11 cellular contexts compared by ENCODE assay signal in genomic region chr10:485776-486572, GRCh38.
DNase-seq lines count a peak whose midpoint lies in the region; ATAC-seq and TF ChIP-seq lines count a peak whose summit lies in the region.
"Had no signal": no experiment of that assay in that cellular context is flagged by ENCODE, and none has a peak within 500 bp of the region (broad histone marks: within the 10 kb centered on the region; RNA-seq: fewer than 3 reads in every experiment).

No MANE protein-coding gene starts in this region.

- H3K36me3 Mint-ChIP-seq in natural killer cell: no peaks in the 10 kb centered on the region

- intact Hi-C loops in natural killer cell (cut with micrococcal nuclease): no loop called here

- peaks cover 10 to 65% (median 36%) of the 10 kb centered on the region in 10 experiments; a peak in 19 of 20 replicates for H3K4me1 ChIP-seq in BLaER1 treated with 17β-estradiol and CSF1 and Interleukin-3, amounts not matched to agents 10 nM and 100 nM
- H3K4me1 ChIP-seq in HEK293 (ENCODE audit: control insufficient read depth, insufficient read depth, low read length): no peaks in the 10 kb centered on the region

- H3K27me3 Mint-ChIP-seq in natural killer cell (ENCODE audit: low read depth in 2 of 2): peaks cover 0 to 9% of the 10 kb centered on the region in 2 donors

- peaks cover 13 to 19% of the 10 kb centered on the region in 2 donors for H3K4me1 Mint-ChIP-seq in natural killer cell

- CTCF ChIA-PET in HEK293 (lab: Yijun Ruan, JAX): no interaction called here

- H3K27ac Mint-ChIP-seq in natural killer cell: peak overlapping the region; percentile 87 to 92

- peaks cover 0 to 18% (median 0%) of the 10 kb centered on the region in 11 experiments; a peak in 4 of 22 replicates for H3K36me3 ChIP-seq in BLaER1 treated with 17β-estradiol and CSF1 and Interleukin-3, amounts not matched to agents 10 nM and 100 nM
- H3K36me3 ChIP-seq in HEK293 (ENCODE audit: control insufficient read depth in 2 of 2, insufficient read depth in 1 of 2, low read length in 2 of 2): no peaks in the 10 kb centered on the region

- POLR2A ChIA-PET in HEK293 (lab: Yijun Ruan, JAX): no interaction called here

- ATAC-seq in natural killer cell (no peak), HG03139 (IDR thresholded peaks at IDR 0.05; ENCODE audit: unreplicated experiment) (no peak)

- no peak for TF ChIP-seq CTCF in HEK293 (tag by site-specific recombination; IDR thresholded peaks at IDR 0.05)
- TF ChIP-seq CTCF in choroid plexus epithelial cell (conservative IDR thresholded peaks at IDR 0.05; ENCODE audit: low read depth, low read length): no peak
- no peak for TF ChIP-seq CTCF in natural killer cell (IDR thresholded peaks at IDR 0.05)

- in situ Hi-C loops in KBM-7 (cut with MboI; ENCODE audit: low pct_unique_long_range_greater_than_20kb, low sequenced_read_pairs): no loop called here

- no peak overlapping the region for H3K27ac ChIP-seq in BLaER1 treated with 17β-estradiol and CSF1 and Interleukin-3, amounts not matched to agents 10 nM and 100 nM
- H3K27ac ChIP-seq in HEK293 (ENCODE audit: extremely low read depth, low read depth, low read length): no peak overlapping the region
- H3K27ac ChIP-seq: HL-60 had no signal

- H3K4me3 ChIP-seq in BLaER1 treated with 17β-estradiol and CSF1 and Interleukin-3, amounts not matched to agents 10 nM and 100 nM: peak overlapping the region in 1 of 10 experiments; percentile 45; a peak in 1 of 20 replicates
- H3K4me3 ChIP-seq in HEK293 (ENCODE audit: low read depth, low read length) (no peak overlapping the region), choroid plexus epithelial cell (ENCODE audit: low read depth, low read length) (no peak overlapping the region)
- H3K4me3 ChIP-seq: mucosa of descending colon had no signal

- H3K4me3 Mint-ChIP-seq in natural killer cell: peak overlapping the region; percentile 92

- peaks cover 0 to 16% (median 9%) of the 10 kb centered on the region in 11 experiments; a peak in 12 of 22 replicates for H3K27me3 ChIP-seq in BLaER1 treated with 17β-estradiol and CSF1 and Interleukin-3, amounts not matched to agents 10 nM and 100 nM

- peak overlapping the region; percentile 71 to 91 (median 84); a peak in 21 of 22 replicates for H3K4me2 ChIP-seq in BLaER1 treated with 17β-estradiol and CSF1 and Interleukin-3, amounts not matched to agents 10 nM and 100 nM

- no peaks in the 10 kb centered on the region for H3K9me3 ChIP-seq in BLaER1 treated with 17β-estradiol and CSF1 and Interleukin-3, amounts not matched to agents 10 nM and 100 nM (replicated peaks in 1 of 11)
- no peaks in the 10 kb centered on the region for H3K9me3 ChIP-seq in HEK293 (ENCODE audit: control insufficient read depth, insufficient read depth, low read depth, low read length)
- H3K9me3 ChIP-seq: mucosa of descending colon had no signal

- peak; percentile 22 for DNase-seq in choroid plexus epithelial cell (ENCODE audit: low read depth)
- DNase-seq in natural killer cell: no peak
- DNase-seq in NCI-H2107 (lab: John Stamatoyannopoulos, UW): no peak
- no peak for DNase-seq in KBM-7
- DNase-seq in NCI-H187 treated with DMSO at 0.1 percent for 48 hours (lab: John Stamatoyannopoulos, UW): no peak
- DNase-seq: mucosa of descending colon, NCI-H82 had no signal

- H3K9ac ChIP-seq in BLaER1 treated with 17β-estradiol and CSF1 and Interleukin-3, amounts not matched to agents 10 nM and 100 nM: peak overlapping the region in 2 of 11 experiments; percentile 79 to 80; a peak in 1 of 22 replicates

- H4K20me1 ChIP-seq in BLaER1 treated with 17β-estradiol and CSF1 and Interleukin-3, amounts not matched to agents 10 nM and 100 nM: peaks cover 0 to 73% (median 0%) of the 10 kb centered on the region in 11 experiments; a peak in 8 of 22 replicates

- no peaks in the 10 kb centered on the region for H3K9me3 Mint-ChIP-seq in natural killer cell

TF ChIP-seq in HEK293, 187 proteins besides CTCF, POLR2A, EP300 and RAD21:
- TF ChIP-seq ZNF791 (tag by site-specific recombination; IDR thresholded peaks at IDR 0.05): no peak
- no peak for TF ChIP-seq ZNF274 (IDR thresholded peaks at IDR 0.05; ENCODE audit: low read length)
- no peak; the same call in 1 of the 2 replicates for TF ChIP-seq ZNF274 (tag by site-specific recombination; IDR thresholded peaks at IDR 0.05; ENCODE audit: borderline replicate concordance)
- TF ChIP-seq SP2 (tag by site-specific recombination; IDR thresholded peaks at IDR 0.05): no peak
- no peak for TF ChIP-seq ZNF530 (tag by site-specific recombination; IDR thresholded peaks at IDR 0.05; ENCODE audit: low read depth)
- no peak for TF ChIP-seq ZNF426 (tag by site-specific recombination; IDR thresholded peaks at IDR 0.05)
- TF ChIP-seq ZBTB48 (tag by site-specific recombination; IDR thresholded peaks at IDR 0.05): peak; percentile 61; the same call in 1 of the 2 replicates
- TF ChIP-seq ZBTB49 (tag by site-specific recombination; IDR thresholded peaks at IDR 0.05; ENCODE audit: low read depth): no peak
